Comparison of ENCODE assay signal across 8 cellular contexts in genomic region chr5:40755093-40755406, GRCh38. TPM values are rescaled to one million over a fixed set of nuclear protein-coding genes. Genes with fewer than 3 reads are reported as not detected.
DNase-seq lines count a peak whose midpoint lies in the region; ATAC-seq and TF ChIP-seq lines count a peak whose summit lies in the region.

No MANE protein-coding gene starts in this region.

- peak; percentile 79 for DNase-seq in GM13976 (ENCODE audit: low spot score)
- DNase-seq in NCI-H128 (lab: John Stamatoyannopoulos, UW; ENCODE audit: unreplicated experiment): peak; percentile 34
- peak; percentile 83 for DNase-seq in SW480 (ENCODE audit: low spot score)
- peak; percentile 86 for DNase-seq in hepatocyte (ENCODE audit: low spot score)
- DNase-seq in retina: peak; percentile 82
- DNase-seq in GM19240 (ENCODE audit: insufficient read length, low spot score): no peak

- peak overlapping the region; percentile 91 for H2AFZ ChIP-seq in hepatocyte

- no peaks in the 10 kb centered on the region for H3K36me3 ChIP-seq in hepatocyte (replicated peaks; ENCODE audit: insufficient read depth, low read depth)

- H3K27ac ChIP-seq in angular gyrus (ENCODE audit: low read depth, low read length): peak overlapping the region; percentile 80
- peak overlapping the region; percentile 94 for H3K27ac ChIP-seq in hepatocyte

- no peaks in the 10 kb centered on the region for H3K9me3 ChIP-seq in hepatocyte (ENCODE audit: low read depth)

- H3K79me2 ChIP-seq in hepatocyte: peaks cover 44% of the 10 kb centered on the region

- H3K4me2 ChIP-seq in hepatocyte: peak overlapping the region; percentile 76

- no peaks in the 10 kb centered on the region for H4K20me1 ChIP-seq in hepatocyte (ENCODE audit: insufficient read depth, poor library complexity, severe bottlenecking)

- H3K27me3 ChIP-seq in hepatocyte: no peaks in the 10 kb centered on the region

- H3K9me2 ChIP-seq in hepatocyte (replicated peaks; ENCODE audit: insufficient read depth): no peaks in the 10 kb centered on the region

- in situ Hi-C loops in GM13976 (cut with MboI; ENCODE audit: low sequenced_read_pairs, unreplicated experiment): no loop called here

- no peaks in the 10 kb centered on the region for H3K4me1 ChIP-seq in hepatocyte (ENCODE audit: insufficient read depth)

- peak overlapping the region; percentile 82 for H3K4me3 ChIP-seq in hepatocyte

- WGBS in hepatocyte (ENCODE audit: low lambda C conversion rate, missing lambda C conversion rate): 3% methylated on average over 11 of the region's 11 CpGs

- TF ChIP-seq CTCF in GM13976 (IDR thresholded peaks at IDR 0.05; ENCODE audit: borderline replicate concordance, control extremely low read depth, extremely low read depth, insufficient read depth, missing control alignments) (peak; percentile 63), hepatocyte (IDR thresholded peaks at IDR 0.05; ENCODE audit: poor library complexity) (peak; percentile 71)

- peak; percentile 80 for ATAC-seq in HG02798 (IDR thresholded peaks at IDR 0.05; ENCODE audit: poor library complexity, unreplicated experiment)

RNA-seq across cellular contexts. Expression of gene TTC33, which starts 0.7 kb away (rescaled TPM):
- total RNA-seq in hepatocyte: 15.4 and 19.3 TPM in 2 replicates
- polyA plus RNA-seq in hepatocyte: 5.6 and 8.8 TPM in 2 replicates

RNA-seq across cellular contexts. Expression of gene PRKAA1, which starts 43.1 kb away (rescaled TPM):
- total RNA-seq in hepatocyte: 87.9 and 90.4 TPM in 2 replicates
- 24.5 and 25.7 TPM in 2 replicates for polyA plus RNA-seq in hepatocyte
